Comparison of ENCODE assay signal across 16 cellular contexts in genomic region chr1:92952714-92953113, GRCh38. TPM values are rescaled to one million over a fixed set of nuclear protein-coding genes. Genes with fewer than 3 reads are reported as not detected.
DNase-seq lines count a peak whose midpoint lies in the region; ATAC-seq and TF ChIP-seq lines count a peak whose summit lies in the region.
"Had no signal": no experiment of that assay in that cellular context is flagged by ENCODE, and none has a peak within 500 bp of the region (broad histone marks: within the 10 kb centered on the region; RNA-seq: fewer than 3 reads in every experiment).

No MANE protein-coding gene starts in this region.

- H3K4me1 Mint-ChIP-seq in activated CD4-positive, alpha-beta T cell treated with anti-CD3 and anti-CD28 coated beads for 36 hours = peaks cover 49% of the 10 kb centered on the region
- H3K4me1 Mint-ChIP-seq in activated B cell treated with CpG ODN at 0.5 μM for 24 hours (peaks cover 37% of the 10 kb centered on the region), naive B cell (peaks cover 38 to 67% (median 56%) of the 10 kb centered on the region in 3 donors)

- TF ChIP-seq CTCF in DND-41 (IDR thresholded peaks at IDR 0.05; ENCODE audit: borderline replicate concordance, extremely low read depth, low read length, poor library complexity, severe bottlenecking) (no peak), activated B cell treated with CpG ODN at 0.5 μM for 24 hours (IDR thresholded peaks at IDR 0.05) (no peak), esophagus squamous epithelium (IDR thresholded peaks at IDR 0.05) (no peak)

- H3K9me3 Mint-ChIP-seq in activated CD4-positive, alpha-beta T cell treated with anti-CD3 and anti-CD28 coated beads for 36 hours (ENCODE audit: low read depth) = no peaks in the 10 kb centered on the region
- H3K9me3 Mint-ChIP-seq in activated B cell treated with CpG ODN at 0.5 μM for 24 hours = no peaks in the 10 kb centered on the region
- H3K9me3 Mint-ChIP-seq in naive B cell = no peaks in the 10 kb centered on the region
- H3K9me3 Mint-ChIP-seq: CD8-positive, alpha-beta T cell had no signal

- intact Hi-C loops in activated CD4-positive, alpha-beta T cell treated with anti-CD3 and anti-CD28 coated beads for 36 hours (cut with DNase I, micrococcal nuclease) = no loop called here
- intact Hi-C loops in activated B cell treated with CpG ODN at 0.5 μM for 24 hours (cut with micrococcal nuclease) = loop anchor here (1.0 to 5.0 kb wide), 3 partner anchors 7 to 40 kb away; no protein-coding TSS in a partner anchor
- intact Hi-C loops in esophagus squamous epithelium (cut with DNase I) = no loop called here
- intact Hi-C loops in sciatic nerve (cut with DNase I) = no loop called here

- peak overlapping the region; percentile 73 for H3K27ac Mint-ChIP-seq in activated CD4-positive, alpha-beta T cell treated with anti-CD3 and anti-CD28 coated beads for 36 hours
- peak overlapping the region; percentile 79 for H3K27ac Mint-ChIP-seq in activated B cell treated with CpG ODN at 0.5 μM for 24 hours
- peak overlapping the region in 4 of 6 donors; percentile 42 to 90 (median 85) for H3K27ac Mint-ChIP-seq in naive B cell

- H3K79me2 ChIP-seq in DND-41 (ENCODE audit: insufficient read depth, low read length) = peaks cover 93% of the 10 kb centered on the region

- H3K4me2 ChIP-seq in DND-41 (ENCODE audit: insufficient read depth, low read length) = 0 out of 2 replicates have a peak overlapping the region, but pooled peaks have one; percentile 50

- H3K9ac ChIP-seq in DND-41 (ENCODE audit: low read depth, low read length) = no peak overlapping the region

- peaks cover 72% of the 10 kb centered on the region for H3K4me1 ChIP-seq in DND-41 (ENCODE audit: insufficient read depth, low read length)
- peaks cover 0 to 38% (median 16%) of the 10 kb centered on the region in 3 donors for H3K4me1 ChIP-seq in esophagus squamous epithelium

- CTCF ChIA-PET in activated CD4-positive, alpha-beta T cell treated with anti-CD3 and anti-CD28 coated beads for 36 hours (lab: Charles Lee) = interaction anchor here (0.5 to 1.5 kb wide), 3 partner anchors 16 to 94 kb away, joined by 3 to 5 read pairs (median 3); no protein-coding TSS in a partner anchor
- CTCF ChIA-PET in activated B cell treated with CpG ODN at 0.5 μM for 24 hours (lab: Charles Lee) = interaction anchor here (0.9 to 2.7 kb wide), 3 partner anchors 8 to 93 kb away, joined by 4 to 8 read pairs (median 8); partner anchors contain the start of gene DIPK1A

- POLR2A ChIA-PET in activated CD4-positive, alpha-beta T cell treated with anti-CD3 and anti-CD28 coated beads for 36 hours (lab: Charles Lee) = no interaction called here
- POLR2A ChIA-PET in activated B cell treated with CpG ODN at 0.5 μM for 24 hours (lab: Charles Lee) = interaction anchor here (1.1 to 2.2 kb wide), 3 partner anchors 9 to 126 kb away, joined by 3 to 14 read pairs (median 9); partner anchors contain the start of genes DIPK1A and MTF2

- 90 to 96% methylated on average over 1 of the region's 1 CpG for WGBS in esophagus squamous epithelium, 2 donors

- no peak overlapping the region for H3K4me3 ChIP-seq in DND-41 (ENCODE audit: low read depth in 1 of 2, low read length in 2 of 2)
- no peak overlapping the region for H3K4me3 ChIP-seq in esophagus squamous epithelium
- H3K4me3 ChIP-seq: stomach had no signal

- ATAC-seq in activated CD4-positive, alpha-beta T cell treated with anti-CD3 and anti-CD28 coated beads for 36 hours = no peak
- ATAC-seq in DND-41 (ENCODE audit: insufficient read depth, low read depth) = no peak
- ATAC-seq in activated B cell treated with CpG ODN at 0.5 μM for 24 hours (ENCODE audit: low read depth) = no peak
- ATAC-seq in naive B cell (ENCODE audit: low read depth in 2 of 2) = no peak
- ATAC-seq in sciatic nerve = no peak

- no peaks in the 10 kb centered on the region for H3K36me3 Mint-ChIP-seq in activated CD4-positive, alpha-beta T cell treated with anti-CD3 and anti-CD28 coated beads for 36 hours (ENCODE audit: low read depth)
- peaks cover 7% of the 10 kb centered on the region for H3K36me3 Mint-ChIP-seq in activated B cell treated with CpG ODN at 0.5 μM for 24 hours (ENCODE audit: low read depth)
- H3K36me3 Mint-ChIP-seq in naive B cell = peaks cover 0 to 2% of the 10 kb centered on the region in 2 donors
- H3K36me3 Mint-ChIP-seq: CD8-positive, alpha-beta T cell had no signal

- no peak for TF ChIP-seq POLR2A in esophagus squamous epithelium (IDR thresholded peaks at IDR 0.05)

- no peaks in the 10 kb centered on the region for H3K36me3 ChIP-seq in DND-41 (ENCODE audit: insufficient read depth, low read length)
- no peaks in the 10 kb centered on the region for H3K36me3 ChIP-seq in esophagus squamous epithelium
- H3K36me3 ChIP-seq: stomach had no signal

- no peak for DNase-seq in activated CD4-positive, alpha-beta T cell treated with anti-CD3 and anti-CD28 coated beads for 36 hours
- DNase-seq in activated CD4-positive, alpha-beta T cell treated with anti-CD3 and anti-CD28 coated beads for 1 hour = no peak
- DNase-seq in DND-41 (no peak), activated B cell treated with CpG ODN at 0.5 μM for 24 hours (no peak), naive B cell (no peak), NCI-H526 (lab: John Stamatoyannopoulos, UW) (no peak), esophagus squamous epithelium (lab: John Stamatoyannopoulos, UW) (no peak), sciatic nerve (ENCODE audit: low spot score) (no peak)
- DNase-seq: amniotic stem cell; CD8-positive, alpha-beta T cell; effector memory CD4-positive, alpha-beta T cell; EL; head of caudate nucleus; NCI-H1436 treated with DMSO at 0.1 percent for 48 hours; NCI-H226; stomach had no signal

- no peaks in the 10 kb centered on the region for H3K9me3 ChIP-seq in DND-41 (ENCODE audit: insufficient read depth, low read length, severe bottlenecking)
- no peaks in the 10 kb centered on the region for H3K9me3 ChIP-seq in esophagus squamous epithelium
- H3K9me3 ChIP-seq: stomach had no signal

- no peak overlapping the region for H3K4me3 Mint-ChIP-seq in activated CD4-positive, alpha-beta T cell treated with anti-CD3 and anti-CD28 coated beads for 36 hours
- peak overlapping the region; percentile 58 for H3K4me3 Mint-ChIP-seq in activated B cell treated with CpG ODN at 0.5 μM for 24 hours
- peak overlapping the region in 7 of 8 donors; percentile 25 to 84 (median 54) for H3K4me3 Mint-ChIP-seq in naive B cell

- no peak overlapping the region for H2AFZ ChIP-seq in DND-41 (ENCODE audit: low read depth, low read length)

- no peaks in the 10 kb centered on the region for H3K27me3 Mint-ChIP-seq in activated CD4-positive, alpha-beta T cell treated with anti-CD3 and anti-CD28 coated beads for 36 hours
- H3K27me3 Mint-ChIP-seq in activated B cell treated with CpG ODN at 0.5 μM for 24 hours (no peaks in the 10 kb centered on the region), naive B cell (no peaks in the 10 kb centered on the region)

- H3K27me3 ChIP-seq in DND-41 (ENCODE audit: insufficient read depth, low read length, poor library complexity) = no peaks in the 10 kb centered on the region
- H3K27me3 ChIP-seq in esophagus squamous epithelium = no peaks in the 10 kb centered on the region
- H3K27me3 ChIP-seq: stomach had no signal

- H3K27ac ChIP-seq in DND-41 (ENCODE audit: low read length) = peak overlapping the region; percentile 78
- peak overlapping the region in 1 of 4 donors; percentile 62 for H3K27ac ChIP-seq in esophagus squamous epithelium

- H4K20me1 ChIP-seq in DND-41 (ENCODE audit: insufficient read depth, low read length) = no peaks in the 10 kb centered on the region

RNA-seq across cellular contexts. Expression of gene DIPK1A, which starts 8.5 kb away (rescaled TPM):
- 1 to 10 TPM; 6.1 to 6.5 TPM for total RNA-seq in activated CD4-positive, alpha-beta T cell treated with anti-CD3 and anti-CD28 coated beads for 36 hours
- total RNA-seq in activated B cell treated with CpG ODN at 0.5 μM for 24 hours (16.0 and 16.7 TPM in 2 replicates), esophagus squamous epithelium (1 to 10 TPM; 3.1 to 9.9 (median 4.9) TPM), sciatic nerve (6.6 TPM)
- polyA plus RNA-seq in naive B cell (ENCODE audit: low read depth in 6 of 6) = 10 to 100 TPM; 26.0 to 57.3 (median 32.4) TPM
